24 cellular contexts compared by ENCODE assay signal in the genomic region with DNA sequence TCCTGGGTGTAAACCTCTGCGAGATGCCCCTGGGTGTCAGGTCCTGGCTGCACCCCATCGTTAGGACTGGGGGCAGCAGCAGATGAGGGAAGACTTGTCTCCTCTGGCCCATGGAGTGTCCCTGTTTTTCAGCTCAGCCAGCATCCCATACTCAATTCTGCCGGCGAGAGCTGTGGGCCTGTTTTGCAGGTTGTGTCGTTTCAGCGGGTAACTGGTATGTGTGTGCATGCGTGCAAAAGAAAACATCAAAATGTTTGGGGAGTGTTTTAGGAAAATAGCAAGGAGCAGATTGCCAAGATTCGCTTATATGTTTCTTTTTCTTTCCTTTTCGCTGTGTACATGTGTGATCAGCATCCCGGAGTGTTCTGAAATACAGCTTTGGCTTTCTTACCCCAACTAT.
"Had no signal": no experiment of that assay in that cellular context is flagged by ENCODE, and none has a peak within 500 bp of the region (broad histone marks: within the 10 kb centered on the region; RNA-seq: fewer than 3 reads in every experiment).

No MANE protein-coding gene starts in this region.

- H3K36me3 ChIP-seq: neural progenitor cell, prostate gland, right atrium auricular region had no signal

- H3K4me2 ChIP-seq: neural progenitor cell had no signal

- H3K27me3 Mint-ChIP-seq: activated naive CD8-positive, alpha-beta T cell; memory B cell; T-cell; type B pancreatic cell had no signal

- H3K9ac ChIP-seq: neural progenitor cell had no signal

- H3K4me3 ChIP-seq: adrenal gland, ascending aorta, dorsolateral prefrontal cortex, heart right ventricle, mucosa of descending colon, neural progenitor cell, prostate gland, right atrium auricular region, skin epidermis had no signal

- H3K27ac Mint-ChIP-seq: activated CD8-positive, alpha-beta T cell treated with anti-CD3 and anti-CD28 coated beads, Interleukin-2, amount 10 ng/mL, durations not matched to agents 7 days and 5 days; activated naive CD8-positive, alpha-beta T cell; activated T-helper 1 cell treated with anti-CD3 and anti-CD28 coated beads, Interleukin-12 subunit alpha, Interleukin-12 subunit beta, Interleukin-2, Interleukin-4 antibody, amounts not matched to agents 30 ng/mL and 10 ng/mL and 1 ng/mL, durations not matched to agents 14 hours and 24 hours and 36 hours; memory B cell; T-cell; type B pancreatic cell had no signal

- H3K27ac ChIP-seq: ascending aorta, neural progenitor cell, prostate gland, right atrium auricular region, skin epidermis had no signal

- H3K9me3 Mint-ChIP-seq: activated T-helper 1 cell treated with anti-CD3 and anti-CD28 coated beads, Interleukin-12 subunit alpha, Interleukin-12 subunit beta, Interleukin-2, Interleukin-4 antibody, amounts not matched to agents 30 ng/mL and 10 ng/mL and 1 ng/mL, durations not matched to agents 14 hours and 24 hours and 36 hours; memory B cell; neural progenitor cell; stimulated activated effector memory CD8-positive, alpha-beta T cell treated with anti-CD3 and anti-CD28 coated beads, Interleukin-12 subunit alpha, Interleukin-12 subunit beta, amount 100 ng/mL, for 72 hours; T-cell; type B pancreatic cell had no signal

- H3K27me3 ChIP-seq: adrenal gland, ascending aorta, dorsolateral prefrontal cortex, heart right ventricle, neural progenitor cell, right atrium auricular region had no signal

- H3K9me3 ChIP-seq: adrenal gland, ascending aorta, heart right ventricle, mucosa of descending colon, prostate gland, right atrium auricular region had no signal

- DNase-seq: activated CD4-positive, alpha-beta T cell treated with anti-CD3 and anti-CD28 coated beads for 1 hour; activated CD4-positive, alpha-beta T cell treated with anti-CD3 and anti-CD28 coated beads, Interleukin-2, amount 50 U/mL, for 1 hour; activated CD8-positive, alpha-beta T cell treated with anti-CD3 and anti-CD28 coated beads, Interleukin-2, amount 10 ng/mL, durations not matched to agents 7 days and 5 days; adrenal gland; central memory CD4-positive, alpha-beta T cell; dorsolateral prefrontal cortex; heart right ventricle; islet precursor cell; left cardiac atrium; mucosa of descending colon; stimulated activated CD4-positive, alpha-beta T cell treated with anti-CD3 and anti-CD28 coated beads, Interleukin-1b, Interleukin-23, amount 100 ng/mL, for 48 hours; T-cell; T-helper 9 cell had no signal

- ATAC-seq: activated CD8-positive, alpha-beta T cell treated with anti-CD3 and anti-CD28 coated beads, Interleukin-2, amount 10 ng/mL, durations not matched to agents 7 days and 5 days; heart right ventricle; left cardiac atrium; mucosa of descending colon; SK-N-SH treated with all-trans-retinoic acid at 6 μM for 48 hours; stimulated activated effector memory CD8-positive, alpha-beta T cell treated with anti-CD3 and anti-CD28 coated beads, Interleukin-12 subunit alpha, Interleukin-12 subunit beta, amount 100 ng/mL, for 72 hours; T-cell had no signal

- H3K4me3 Mint-ChIP-seq: activated CD8-positive, alpha-beta T cell treated with anti-CD3 and anti-CD28 coated beads, Interleukin-2, amount 10 ng/mL, durations not matched to agents 7 days and 5 days; activated naive CD8-positive, alpha-beta T cell; activated T-helper 1 cell treated with anti-CD3 and anti-CD28 coated beads, Interleukin-12 subunit alpha, Interleukin-12 subunit beta, Interleukin-2, Interleukin-4 antibody, amounts not matched to agents 30 ng/mL and 10 ng/mL and 1 ng/mL, durations not matched to agents 14 hours and 24 hours and 36 hours; memory B cell; neural progenitor cell; stimulated activated effector memory CD8-positive, alpha-beta T cell treated with anti-CD3 and anti-CD28 coated beads, Interleukin-12 subunit alpha, Interleukin-12 subunit beta, amount 100 ng/mL, for 72 hours; T-cell; type B pancreatic cell had no signal

- H2AFZ ChIP-seq: neural progenitor cell had no signal
